33 cellular contexts compared by ENCODE assay signal in the genomic region with DNA sequence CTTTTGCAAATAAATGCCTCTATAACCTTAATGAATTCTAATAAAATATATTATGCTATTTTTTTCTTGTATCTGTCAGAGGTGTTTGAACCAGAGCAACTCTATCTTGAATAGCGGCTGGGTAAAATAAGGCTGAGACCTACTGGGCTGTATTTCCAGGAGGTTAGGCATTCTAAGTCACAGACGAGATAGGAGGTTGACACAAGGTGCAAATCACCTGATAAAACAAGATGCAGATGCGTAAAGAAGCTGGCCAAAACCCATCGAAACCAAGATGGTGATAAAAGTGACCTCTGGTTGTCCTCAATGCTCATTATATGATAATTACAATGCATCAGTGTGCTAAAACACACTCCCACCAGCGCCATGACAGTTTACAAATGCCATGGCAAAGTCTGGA.
DNase-seq lines count a peak whose midpoint lies in the region; ATAC-seq, FAIRE-seq and TF ChIP-seq lines count a peak whose summit lies in the region.
"Had no signal": no experiment of that assay in that cellular context is flagged by ENCODE, and none has a peak within 500 bp of the region (broad histone marks: within the 10 kb centered on the region; RNA-seq: fewer than 3 reads in every experiment).

No MANE protein-coding gene starts in this region.

- POLR2A ChIA-PET in K562 (lab: Yijun Ruan, JAX), result no interaction called here

- no peak for TF ChIP-seq POLR2A in K562 (conservative IDR thresholded peaks at IDR 0.05)

- no peaks in the 10 kb centered on the region for H3K79me1 ChIP-seq in mesendoderm (ENCODE audit: low read length)

- ATAC-seq in DND-41 (ENCODE audit: insufficient read depth, low read depth) (no peak), K562 (peak; percentile 51)
- ATAC-seq: A549; CD8-positive, alpha-beta T cell had no signal

- FAIRE-seq in K562 (lab: Jason Lieb, UNC), result no peak
- FAIRE-seq: A204.1, A549, D721Med had no signal

- H4K5ac ChIP-seq in mesendoderm (ENCODE audit: low read length), result no peak overlapping the region

- DNase-seq in DND-41 (no peak), K562 (ENCODE audit: extremely low read depth in 1 of 4, low spot score in 3 of 4) (peak in 1 of 4 experiments; percentile 64), mesendoderm (peak; percentile 3), dorsolateral prefrontal cortex (no peak), NCI-H1105 treated with DMSO at 0.1 percent for 48 hours (lab: John Stamatoyannopoulos, UW) (no peak), posterior cingulate gyrus (no peak), NCI-H226 (no peak)
- DNase-seq: 8988T; ACHN; AML-193; BE2C; C1 segment of cervical spinal cord; Caco-2; Calu3; CD4-positive, alpha-beta memory T cell; CD4-positive, alpha-beta T cell; CD4-positive, CD25-positive, alpha-beta regulatory T cell; CD8-positive, alpha-beta memory T cell; CD8-positive, alpha-beta T cell; COR-L47; DMS 273 treated with DMSO at 0.1 percent for 48 hours; DMS153; DMS53; DMS79; DMS79 treated with DMSO at 0.1 percent for 48 hours; EL had no signal

- H3K4me3 ChIP-seq in BLaER1 (no peak overlapping the region), DND-41 (ENCODE audit: low read depth in 1 of 2, low read length in 2 of 2) (no peak overlapping the region), K562 (no peak overlapping the region), mesendoderm (ENCODE audit: low read length) (no peak overlapping the region), dorsolateral prefrontal cortex (no peak overlapping the region)
- H3K4me3 ChIP-seq: A549; BLaER1 treated with 17β-estradiol and CSF1 and Interleukin-3, amounts not matched to agents 10 nM and 100 nM had no signal

- no peak overlapping the region for H2AFZ ChIP-seq in DND-41 (ENCODE audit: low read depth, low read length)
- H2AFZ ChIP-seq in K562 (ENCODE audit: low read depth, low read length), result no peak overlapping the region

- H3K9me1 ChIP-seq in K562 (ENCODE audit: control insufficient read depth, insufficient read depth, low read length), result no peaks in the 10 kb centered on the region

- H3K23ac ChIP-seq in mesendoderm (ENCODE audit: low read length), result no peak overlapping the region

- H3K27me3 ChIP-seq in BLaER1 (no peaks in the 10 kb centered on the region), DND-41 (ENCODE audit: insufficient read depth, low read length, poor library complexity) (no peaks in the 10 kb centered on the region), K562 (ENCODE audit: control insufficient read depth in 2 of 2, insufficient read depth in 2 of 2, low read length in 2 of 2) (no peaks in the 10 kb centered on the region), mesendoderm (ENCODE audit: insufficient read depth, low read length, poor library complexity) (no peaks in the 10 kb centered on the region), dorsolateral prefrontal cortex (no peaks in the 10 kb centered on the region)
- H3K27me3 ChIP-seq: BE2C; BLaER1 treated with 17β-estradiol and CSF1 and Interleukin-3, amounts not matched to agents 10 nM and 100 nM had no signal

- no peak for TF ChIP-seq RAD21 in K562 (CRISPR knock-in tag; conservative IDR thresholded peaks at IDR 0.05 in 1 of 2, IDR thresholded peaks at IDR 0.05 in 1 of 2)

- H3K79me2 ChIP-seq in DND-41 (ENCODE audit: insufficient read depth, low read length), result no peaks in the 10 kb centered on the region
- peaks cover 13% of the 10 kb centered on the region; the same call in 2 of the 3 replicates for H3K79me2 ChIP-seq in K562 (ENCODE audit: control insufficient read depth, insufficient read depth, low read length)
- no peaks in the 10 kb centered on the region for H3K79me2 ChIP-seq in mesendoderm (ENCODE audit: control insufficient read depth, insufficient read depth, low read length)

- no peaks in the 10 kb centered on the region for H4K20me1 ChIP-seq in BLaER1
- no peaks in the 10 kb centered on the region for H4K20me1 ChIP-seq in DND-41 (ENCODE audit: insufficient read depth, low read length)
- H4K20me1 ChIP-seq in K562 (replicated peaks; ENCODE audit: control insufficient read depth, insufficient read depth, low read length), result no peaks in the 10 kb centered on the region
- H4K20me1 ChIP-seq: BLaER1 treated with 17β-estradiol and CSF1 and Interleukin-3, amounts not matched to agents 10 nM and 100 nM had no signal

- CTCF ChIA-PET in K562 (lab: Yijun Ruan, JAX; ENCODE audit: low intra/inter-chr PET ratio), result no interaction called here

- H3K27ac ChIP-seq in BLaER1 (peak overlapping the region; percentile 77; the same call in 1 of the 2 replicates), DND-41 (ENCODE audit: low read length) (peak overlapping the region; percentile 91; the same call in 1 of the 2 replicates), K562 (ENCODE audit: extremely low read depth, low read depth, low read length) (peak overlapping the region; percentile 21; the same call in 1 of the 3 replicates), mesendoderm (ENCODE audit: low read depth, low read length) (no peak overlapping the region), dorsolateral prefrontal cortex (no peak overlapping the region)
- H3K27ac ChIP-seq: 22Rv1, A549, C4-2B had no signal

- H2AK5ac ChIP-seq in mesendoderm (ENCODE audit: low read length), result no peak overlapping the region

- H3K4me1 ChIP-seq in BLaER1 (peaks cover 56% of the 10 kb centered on the region), DND-41 (ENCODE audit: insufficient read depth, low read length) (peaks cover 77% of the 10 kb centered on the region), K562 (replicated peaks in 1 of 2; ENCODE audit: control insufficient read depth in 2 of 2, insufficient read depth in 2 of 2, low read length in 2 of 2) (peaks cover 0 to 15% of the 10 kb centered on the region in 2 experiments; a peak in 3 of 5 replicates), mesendoderm (ENCODE audit: control insufficient read depth, low read depth, low read length) (no peaks in the 10 kb centered on the region)
- H3K4me1 ChIP-seq: A549, BE2C, Caco-2 had no signal

- intact Hi-C loops in K562 (cut with micrococcal nuclease) (no loop called here), dorsolateral prefrontal cortex (cut with DNase I) (no loop called here), posterior cingulate gyrus (cut with DNase I) (no loop called here)

- H3K18ac ChIP-seq in mesendoderm (ENCODE audit: low read length), result no peak overlapping the region

- no peak for TF ChIP-seq EP300 in K562 (IDR thresholded peaks at IDR 0.05; ENCODE audit: low read length)

- no peak overlapping the region for H3K56ac ChIP-seq in mesendoderm (ENCODE audit: low read length)

- WGBS in K562 (ENCODE audit: insufficient coverage, low coverage, missing lambda C conversion rate), result 0% methylated on average over 5 of the region's 5 CpGs
- no CpG with 5 or more reads among the region's 5 CpGs for WGBS in mesendoderm (ENCODE audit: extremely low coverage, insufficient coverage, low lambda C conversion rate)

- in situ Hi-C loops in K562 (cut with MboI), result no loop called here

- no peak overlapping the region for H3K9ac ChIP-seq in BLaER1
- H3K9ac ChIP-seq in DND-41 (ENCODE audit: low read depth, low read length), result no peak overlapping the region
- no peak overlapping the region for H3K9ac ChIP-seq in K562 (ENCODE audit: insufficient read depth in 1 of 2, low read depth in 2 of 2, low read length in 2 of 2)
- no peak overlapping the region for H3K9ac ChIP-seq in mesendoderm (ENCODE audit: low read length)
- H3K9ac ChIP-seq: BLaER1 treated with 17β-estradiol and CSF1 and Interleukin-3, amounts not matched to agents 10 nM and 100 nM had no signal

- H3K4ac ChIP-seq in mesendoderm (ENCODE audit: low read depth, low read length), result no peak overlapping the region

- H2BK120ac ChIP-seq in mesendoderm (ENCODE audit: low read depth, low read length), result no peak overlapping the region

- no peak overlapping the region for H4K8ac ChIP-seq in mesendoderm (ENCODE audit: low read depth, low read length)

- no peak for TF ChIP-seq CTCF in DND-41 (IDR thresholded peaks at IDR 0.05; ENCODE audit: borderline replicate concordance, extremely low read depth, low read length, poor library complexity, severe bottlenecking)
- no peak for TF ChIP-seq CTCF in K562 (IDR thresholded peaks at IDR 0.05 in 2 of 3, conservative IDR thresholded peaks at IDR 0.05 in 1 of 3; ENCODE audit: insufficient read depth in 2 of 3, low read depth in 1 of 3, low read length in 3 of 3)
- no peak for TF ChIP-seq CTCF in dorsolateral prefrontal cortex (IDR thresholded peaks at IDR 0.05 in 54 of 56, conservative IDR thresholded peaks at IDR 0.05 in 2 of 56; ENCODE audit: low read depth in 1 of 56, partially characterized antibody in 56 of 56)

- no peak overlapping the region for H2BK15ac ChIP-seq in mesendoderm (replicated peaks; ENCODE audit: low read depth)

- H3K36me3 ChIP-seq in BLaER1 (no peaks in the 10 kb centered on the region), DND-41 (ENCODE audit: insufficient read depth, low read length) (no peaks in the 10 kb centered on the region), K562 (ENCODE audit: control insufficient read depth, insufficient read depth, low read length) (no peaks in the 10 kb centered on the region), mesendoderm (ENCODE audit: control insufficient read depth, insufficient read depth, low read length) (no peaks in the 10 kb centered on the region)
- H3K36me3 ChIP-seq: BE2C; BLaER1 treated with 17β-estradiol and CSF1 and Interleukin-3, amounts not matched to agents 10 nM and 100 nM had no signal

- H3K9me3 ChIP-seq in BLaER1 (peaks cover 34% of the 10 kb centered on the region), DND-41 (ENCODE audit: insufficient read depth, low read length, severe bottlenecking) (peaks cover 13% of the 10 kb centered on the region), K562 (replicated peaks; ENCODE audit: control insufficient read depth, insufficient read depth, low read depth, low read length) (no peaks in the 10 kb centered on the region)
- H3K9me3 ChIP-seq: A549, BE2C, Caco-2 had no signal

- BruUV-seq in K562 (replicated peaks; lab: Mats Ljungman, UMichigan), result no TSS peak

- H3K4me2 ChIP-seq in BLaER1 (peak overlapping the region; percentile 18; the same call in 1 of the 2 replicates), DND-41 (ENCODE audit: insufficient read depth, low read length) (no peak overlapping the region), K562 (ENCODE audit: insufficient read depth, low read length) (no peak overlapping the region; the same call in 1 of the 2 replicates), mesendoderm (ENCODE audit: low read length) (no peak overlapping the region)
- H3K4me2 ChIP-seq: A549 had no signal

- H2BK5ac ChIP-seq in mesendoderm (ENCODE audit: low read length), result no peak overlapping the region

TF ChIP-seq in K562, 482 proteins besides CTCF, POLR2A, EP300 and RAD21 (continues in another document):
- TF ChIP-seq RAD51 (IDR thresholded peaks at IDR 0.05; ENCODE audit: borderline replicate concordance, low read depth), result no peak

Comparison
In these comparisons a context has a peak if more than half of its experiments do, and no peak if none do; other contexts are left out.
1. H3K27ac ChIP-seq: peak in BLaER1 (single experiment), DND-41 (single experiment) and K562 (single experiment); none in mesendoderm (single experiment) and dorsolateral prefrontal cortex (0 of 59).